1 cellular context compared by ENCODE assay signal in genomic region chr5:177598477-177598876, GRCh38.
A peak's percentile ranks its signal among the peaks of the same experiment; 100 is the strongest.
TF ChIP-seq lines count a peak whose summit lies in the region.

No MANE protein-coding gene starts in this region.

TF ChIP-seq in K562, 482 proteins besides CTCF, POLR2A, EP300 and RAD21:
- no peak for TF ChIP-seq L3MBTL2 (IDR thresholded peaks at IDR 0.05)
- 0 out of 2 replicates have a peak, but pooled peaks have one; percentile 30 for TF ChIP-seq GABPA (tag; conservative IDR thresholded peaks at IDR 0.05; ENCODE audit: low read depth)
- TF ChIP-seq ZBTB8A (IDR thresholded peaks at IDR 0.05; ENCODE audit: partially characterized antibody), result no peak
- no peak for TF ChIP-seq ZNF184 (CRISPR knock-in tag; IDR thresholded peaks at IDR 0.05)
- peak; percentile 59 for TF ChIP-seq NR2C1 (IDR thresholded peaks at IDR 0.05)
- TF ChIP-seq NR2C1 (tag; IDR thresholded peaks at IDR 0.05), result peak; percentile 53; the same call in 1 of the 2 replicates
- TF ChIP-seq NCOA1 (IDR thresholded peaks at IDR 0.05; ENCODE audit: low read depth), result no peak
- no peak for TF ChIP-seq NR2C2 (CRISPR knock-in tag; IDR thresholded peaks at IDR 0.05)
- TF ChIP-seq NR2C2 (tag; IDR thresholded peaks at IDR 0.05), result peak; percentile 66; the same call in 1 of the 2 replicates
- TF ChIP-seq ZFPM2 (CRISPR knock-in tag; IDR thresholded peaks at IDR 0.05), result no peak
- no peak for TF ChIP-seq SOX6 (IDR thresholded peaks at IDR 0.05)
- TF ChIP-seq KLF10 (CRISPR knock-in tag; IDR thresholded peaks at IDR 0.05), result no peak
- no peak for TF ChIP-seq STAT5B (CRISPR knock-in tag; IDR thresholded peaks at IDR 0.05)
- TF ChIP-seq KDM1A (IDR thresholded peaks at IDR 0.05), result no peak
- no peak for TF ChIP-seq ZFP1 (CRISPR knock-in tag; IDR thresholded peaks at IDR 0.05)
- TF ChIP-seq PATZ1 (CRISPR knock-in tag; IDR thresholded peaks at IDR 0.05; ENCODE audit: borderline replicate concordance), result no peak
- no peak for TF ChIP-seq RBM15 (IDR thresholded peaks at IDR 0.05; ENCODE audit: insufficient read depth, low read length)
- no peak for TF ChIP-seq ATF4 (CRISPR knock-in tag; IDR thresholded peaks at IDR 0.05)
- no peak for TF ChIP-seq SP2 (IDR thresholded peaks at IDR 0.05; ENCODE audit: extremely low read depth, low read depth, low read length, poor library complexity, severe bottlenecking)
- TF ChIP-seq VEZF1 (CRISPR knock-in tag; IDR thresholded peaks at IDR 0.05), result 0 out of 2 replicates have a peak, but pooled peaks have one; percentile 8
